ENCODE assay signal across 24 cellular contexts in genomic region chrX:107304141-107304540, GRCh38.
"Had no signal": no experiment of that assay in that cellular context is flagged by ENCODE, and none has a peak within 500 bp of the region (broad histone marks: within the 10 kb centered on the region; RNA-seq: fewer than 3 reads in every experiment).

No MANE protein-coding gene starts in this region.

- H3K9me3 ChIP-seq: esophagus muscularis mucosa, gastroesophageal sphincter, left lung, lower lobe of right lung, mucosa of descending colon had no signal

- H3K27me3 ChIP-seq: esophagus muscularis mucosa, foreskin keratinocyte, gastroesophageal sphincter, hepatocyte had no signal

- H3K27ac ChIP-seq: coronary artery, dorsolateral prefrontal cortex, esophagus muscularis mucosa, foreskin keratinocyte, gastroesophageal sphincter, heart left ventricle, hepatocyte, left lung, lower lobe of right lung had no signal

- H2AFZ ChIP-seq: hepatocyte had no signal

- H3K36me3 ChIP-seq: esophagus muscularis mucosa, gastroesophageal sphincter, heart left ventricle, left lung, lower lobe of right lung had no signal

- H3K4me2 ChIP-seq: hepatocyte had no signal

- DNase-seq: dermis blood vessel endothelial cell; dorsolateral prefrontal cortex; effector CD4-positive, alpha-beta T cell; effector memory CD4-positive, alpha-beta T cell; foreskin keratinocyte; heart left ventricle; hypothalamus; immature natural killer cell; left cardiac atrium; left lung; left ventricle myocardium superior; lower lobe of right lung; mesenchymal stem cell; mucosa of descending colon; naive B cell; naive thymus-derived CD8-positive, alpha-beta T cell had no signal

- FAIRE-seq: endothelial cell of umbilical vein, frontal cortex, islet of Langerhans, keratinocyte had no signal

- H3K79me2 ChIP-seq: hepatocyte had no signal

- H3K4me3 ChIP-seq: coronary artery, dorsolateral prefrontal cortex, esophagus muscularis mucosa, gastroesophageal sphincter, heart left ventricle, hepatocyte, left lung, lower lobe of right lung, mucosa of descending colon had no signal

- H3K4me1 ChIP-seq: esophagus muscularis mucosa, foreskin keratinocyte, gastroesophageal sphincter, heart left ventricle, left lung, lower lobe of right lung had no signal

- ATAC-seq: foreskin keratinocyte; gastroesophageal sphincter; heart left ventricle; left cardiac atrium; left lung; left ventricle myocardium superior; lower lobe of right lung; mucosa of descending colon; naive thymus-derived CD8-positive, alpha-beta T cell had no signal
